8 cellular contexts compared by ENCODE assay signal in the genomic region with DNA sequence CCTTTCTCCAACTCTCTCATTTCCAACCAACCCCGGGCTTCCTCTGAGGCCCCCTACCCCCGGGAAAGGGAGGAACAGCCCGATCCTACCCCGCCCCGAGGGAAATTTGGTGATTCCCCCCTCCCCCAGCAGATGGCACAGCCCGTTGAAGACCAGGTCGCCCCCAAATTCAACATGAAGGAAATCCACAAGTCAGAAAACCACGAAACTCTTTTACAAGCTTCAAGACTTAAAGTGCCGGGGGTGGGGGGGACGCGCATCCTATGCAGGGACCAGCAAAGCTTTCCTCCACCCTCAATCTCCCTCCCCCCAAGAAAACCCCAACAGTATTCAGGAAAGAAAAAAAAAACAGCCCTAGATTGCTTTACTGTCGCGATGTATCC. TPM values are rescaled to one million over a fixed set of nuclear protein-coding genes. Genes with fewer than 3 reads are reported as not detected.
A peak's percentile ranks its signal among the peaks of the same experiment; 100 is the strongest.
DNase-seq lines count a peak whose midpoint lies in the region; ATAC-seq and TF ChIP-seq lines count a peak whose summit lies in the region.

No MANE protein-coding gene starts in this region.

- H3K27me3 Mint-ChIP-seq in CD4-positive, alpha-beta memory T cell, result peaks cover 0 to 6% of the 10 kb centered on the region in 2 donors

- POLR2A ChIA-PET in CD4-positive, alpha-beta memory T cell (lab: Charles Lee; ENCODE audit: partially characterized antibody), result interaction anchor here (0.5 to 5.1 kb wide), 5 partner anchors 43 to 439 kb away, joined by 3 to 115 read pairs (median 5); a partner anchor contains a TSS

- BruUV-seq in mammary epithelial cell (replicated peaks; lab: Mats Ljungman, UMichigan), result no TSS peak

- peak overlapping the region; percentile 88 to 99 (median 95) for H3K27ac Mint-ChIP-seq in CD4-positive, alpha-beta memory T cell

- CTCF ChIA-PET in CD4-positive, alpha-beta memory T cell (lab: Charles Lee; ENCODE audit: partially characterized antibody), result interaction anchor here (0.9 to 1.2 kb wide), 4 partner anchors 21 to 102 kb away, joined by 3 to 5 read pairs (median 3); no protein-coding TSS in a partner anchor
- CTCF ChIA-PET in mammary epithelial cell (lab: Charles Lee; ENCODE audit: low non-redundant PET), result no interaction called here

- H4K20me1 ChIP-seq in Karpas-422 (ENCODE audit: insufficient read depth, low read depth, low read length) (no peaks in the 10 kb centered on the region; the same call in 1 of the 2 replicates), mammary epithelial cell (ENCODE audit: insufficient read depth, low read length) (no peaks in the 10 kb centered on the region)

- H3K4me1 ChIP-seq in CD4-positive, alpha-beta memory T cell (ENCODE audit: insufficient read depth, low read length), result peaks cover 17% of the 10 kb centered on the region
- peaks cover 49% of the 10 kb centered on the region for H3K4me1 ChIP-seq in Karpas-422 (ENCODE audit: low read length)
- H3K4me1 ChIP-seq in mammary epithelial cell (ENCODE audit: insufficient read depth, low read length), result peaks cover 7% of the 10 kb centered on the region
- H3K4me1 ChIP-seq in muscle layer of duodenum (ENCODE audit: control insufficient read depth in 1 of 2, insufficient read depth in 2 of 2, low read length in 2 of 2), result peaks cover 3 to 18% of the 10 kb centered on the region in 2 donors

- peak overlapping the region; percentile 83 to 95 (median 89) for H3K4me3 Mint-ChIP-seq in CD4-positive, alpha-beta memory T cell

- H3K27ac ChIP-seq in CD4-positive, alpha-beta memory T cell (ENCODE audit: low read depth, low read length), result peak overlapping the region; percentile 56
- H3K27ac ChIP-seq in Karpas-422 (ENCODE audit: low read length) (peak overlapping the region; percentile 93), mammary epithelial cell (ENCODE audit: insufficient read depth, low read depth, low read length) (no peak overlapping the region), muscle layer of duodenum (ENCODE audit: low read length) (no peak overlapping the region)

- intact Hi-C loops in CD4-positive, alpha-beta memory T cell (cut with micrococcal nuclease), result loop anchor here (1.0 to 2.0 kb wide), 2 partner anchors 45 to 162 kb away; a partner anchor contains a TSS
- intact Hi-C loops in mammary epithelial cell (cut with micrococcal nuclease), result no loop called here

- dilution Hi-C loops in mammary epithelial cell (cut with HindIII; ENCODE audit: low sequenced_read_pairs), result loop anchor here (5.0 kb wide), 1 partner anchor 33 kb away; no protein-coding TSS in a partner anchor

- H3K4me1 Mint-ChIP-seq in CD4-positive, alpha-beta memory T cell, result peaks cover 5 to 22% (median 13%) of the 10 kb centered on the region in 4 donors

- 25% methylated on average over 6 of the region's 13 CpGs for WGBS in mammary epithelial cell (ENCODE audit: low coverage, missing lambda C conversion rate)

- H3K4me2 ChIP-seq in Karpas-422 (ENCODE audit: low read depth, low read length, poor library complexity, severe bottlenecking) (peak overlapping the region; percentile 84), mammary epithelial cell (ENCODE audit: insufficient read depth, low read depth, low read length) (peak overlapping the region; percentile 74)

- H3K79me2 ChIP-seq in Karpas-422 (ENCODE audit: low read length) (peaks cover 57% of the 10 kb centered on the region), mammary epithelial cell (ENCODE audit: insufficient read depth, low read length) (peaks cover 51% of the 10 kb centered on the region)

- no peak overlapping the region for H2AFZ ChIP-seq in Karpas-422 (ENCODE audit: low read length)
- H2AFZ ChIP-seq in mammary epithelial cell (ENCODE audit: low read depth, low read length), result no peak overlapping the region

- ATAC-seq in HG02759 (IDR thresholded peaks at IDR 0.05; ENCODE audit: unreplicated experiment) (no peak), GM19324 (IDR thresholded peaks at IDR 0.05; ENCODE audit: low FRiP score, unreplicated experiment) (no peak)

- H3K9me2 ChIP-seq in Karpas-422 (replicated peaks; ENCODE audit: insufficient read depth, low read length), result no peaks in the 10 kb centered on the region

- in situ Hi-C loops in mammary epithelial cell (cut with MboI; ENCODE audit: low sequenced_read_pairs in 2 of 2), result loop anchor here in 1 of 2 donors (10.0 kb wide), 1 partner anchor 106 kb away; no protein-coding TSS in a partner anchor

- peaks cover 0 to 5% (median 0%) of the 10 kb centered on the region in 8 donors for H3K9me3 Mint-ChIP-seq in CD4-positive, alpha-beta memory T cell

- peak overlapping the region; percentile 99 for H3K9ac ChIP-seq in Karpas-422 (ENCODE audit: low read length)
- H3K9ac ChIP-seq in mammary epithelial cell (ENCODE audit: insufficient read depth, low read length), result peak overlapping the region; percentile 41

- H3K36me3 Mint-ChIP-seq in CD4-positive, alpha-beta memory T cell, result peaks cover 0 to 24% of the 10 kb centered on the region in 2 donors

- peak overlapping the region; percentile 36 to 47 for H3K4me3 ChIP-seq in CD4-positive, alpha-beta memory T cell (ENCODE audit: low read length in 2 of 2)
- H3K4me3 ChIP-seq in Karpas-422 (ENCODE audit: low read length), result peak overlapping the region; percentile 94
- peak overlapping the region; percentile 61 to 94 (median 74) for H3K4me3 ChIP-seq in mammary epithelial cell (replicated peaks in 1 of 3; ENCODE audit: insufficient read depth in 1 of 3, low read depth in 2 of 3, low read length in 3 of 3)
- peak overlapping the region; percentile 55 to 73 for H3K4me3 ChIP-seq in muscle layer of duodenum (ENCODE audit: low read depth in 1 of 2, low read length in 2 of 2)

- no peak for TF ChIP-seq CTCF in mammary epithelial cell (conservative IDR thresholded peaks at IDR 0.05 in 1 of 2, IDR thresholded peaks at IDR 0.05 in 1 of 2; ENCODE audit: extremely low read depth in 1 of 2, insufficient read depth in 1 of 2, low read depth in 1 of 2, low read length in 2 of 2)

- H3K9me3 ChIP-seq in CD4-positive, alpha-beta memory T cell (ENCODE audit: control insufficient read depth in 1 of 2, low read length in 2 of 2), result no peaks in the 10 kb centered on the region
- H3K9me3 ChIP-seq in Karpas-422 (ENCODE audit: low read length) (no peaks in the 10 kb centered on the region), mammary epithelial cell (replicated peaks; ENCODE audit: insufficient read depth, low read length) (no peaks in the 10 kb centered on the region), muscle layer of duodenum (ENCODE audit: control insufficient read depth in 1 of 2, low read length in 2 of 2) (no peaks in the 10 kb centered on the region)

- DNase-seq in CD4-positive, alpha-beta memory T cell, result peak; percentile 9 to 53 (median 11)
- DNase-seq in Karpas-422, result no peak
- DNase-seq in mammary epithelial cell, result no peak
- no peak for DNase-seq in cortex of kidney (lab: John Stamatoyannopoulos, UW)
- no peak for DNase-seq in NCI-H146 treated with DMSO at 0.1 percent for 48 hours (lab: John Stamatoyannopoulos, UW; ENCODE audit: unreplicated experiment)

- no peaks in the 10 kb centered on the region for H3K27me3 ChIP-seq in CD4-positive, alpha-beta memory T cell (ENCODE audit: insufficient read depth, low read length)
- no peaks in the 10 kb centered on the region for H3K27me3 ChIP-seq in Karpas-422 (ENCODE audit: low read length)
- H3K27me3 ChIP-seq in mammary epithelial cell (ENCODE audit: insufficient read depth, low read length), result no peaks in the 10 kb centered on the region
- no peaks in the 10 kb centered on the region for H3K27me3 ChIP-seq in muscle layer of duodenum (ENCODE audit: low read depth, low read length)

- no peaks in the 10 kb centered on the region for H3K36me3 ChIP-seq in CD4-positive, alpha-beta memory T cell (ENCODE audit: insufficient read depth, low read length)
- H3K36me3 ChIP-seq in Karpas-422 (ENCODE audit: insufficient read depth, low read length) (peaks cover 18% of the 10 kb centered on the region; the same call in 1 of the 2 replicates), mammary epithelial cell (ENCODE audit: insufficient read depth, low read length) (peaks cover 4% of the 10 kb centered on the region), muscle layer of duodenum (ENCODE audit: control insufficient read depth in 1 of 2, insufficient read depth in 2 of 2, low read length in 2 of 2) (peaks cover 0 to 23% of the 10 kb centered on the region in 2 donors)

RNA-seq across cellular contexts. Expression of a gene that starts 1.8 kb away (rescaled TPM):
- total RNA-seq in CD4-positive, alpha-beta memory T cell, result 10 to 100 TPM; 72.0 to 75.7 TPM
- 10 to 100 TPM in 1 of 2 donors, 1 to 10 TPM in 1; 1.8 to 13.3 TPM for polyA plus RNA-seq in CD4-positive, alpha-beta memory T cell
- total RNA-seq in Karpas-422 (2014; rRNA removed; shearing (Covaris generic); ENCODE audit: low replicate concordance), result 91.5 and 284 TPM in 2 replicates
- 100 to 1,000 TPM in 1 of 2 donors, 10 to 100 TPM in 1; 70.7 to 108 TPM for total RNA-seq in mammary epithelial cell
- polyA plus RNA-seq in mammary epithelial cell, result 80.6 TPM
- polyA minus RNA-seq in mammary epithelial cell, result 71.4 TPM

RNA-seq across cellular contexts. Expression of a gene that starts 45.4 kb away (rescaled TPM):
- total RNA-seq in CD4-positive, alpha-beta memory T cell, result 100 to 1,000 TPM; 157 to 158 TPM
- 100 to 1,000 TPM; 623 to 668 TPM for polyA plus RNA-seq in CD4-positive, alpha-beta memory T cell
- total RNA-seq in Karpas-422 (2014; rRNA removed; shearing (Covaris generic); ENCODE audit: low replicate concordance), result 106 and 170 TPM in 2 replicates
- 100 to 1,000 TPM in 1 of 2 donors, 10 to 100 TPM in 1; 28.3 to 250 TPM for total RNA-seq in mammary epithelial cell
- 114 TPM for polyA plus RNA-seq in mammary epithelial cell
- polyA minus RNA-seq in mammary epithelial cell, result 3.8 TPM

RNA-seq across cellular contexts. Expression of a gene that starts 58.0 kb away (rescaled TPM):
- total RNA-seq in CD4-positive, alpha-beta memory T cell, result 10 to 100 TPM; 56.9 to 62.8 TPM
- polyA plus RNA-seq in CD4-positive, alpha-beta memory T cell, result 10 to 100 TPM in 1 of 2 donors, 1 to 10 TPM in 1; 3.9 to 12.2 TPM
- 42.2 and 124 TPM in 2 replicates for total RNA-seq in Karpas-422 (2014; rRNA removed; shearing (Covaris generic); ENCODE audit: low replicate concordance)
- total RNA-seq in mammary epithelial cell, result 10 to 100 TPM; 58.5 to 84.3 TPM
- polyA plus RNA-seq in mammary epithelial cell, result 42.7 TPM
- polyA minus RNA-seq in mammary epithelial cell, result 34.8 TPM

Comparison
In these comparisons a context has a peak if more than half of its experiments do, and no peak if none do; other contexts are left out.
1. DNase-seq: peak in CD4-positive, alpha-beta memory T cell (5 of 5); none in Karpas-422 (single experiment), mammary epithelial cell (single experiment), cortex of kidney (single experiment) and NCI-H146 treated with DMSO at 0.1 percent for 48 hours (single experiment).
2. H3K27ac ChIP-seq: peak in CD4-positive, alpha-beta memory T cell (single experiment) and Karpas-422 (single experiment); none in mammary epithelial cell (single experiment) and muscle layer of duodenum (single experiment).
3. H3K4me3 ChIP-seq: peak in every context shown above with its lines; median percentile 94 in Karpas-422; 74 in mammary epithelial cell; 64 in muscle layer of duodenum; 42 in CD4-positive, alpha-beta memory T cell.